ENCODE assay signal across 1 cellular context in the genomic region with DNA sequence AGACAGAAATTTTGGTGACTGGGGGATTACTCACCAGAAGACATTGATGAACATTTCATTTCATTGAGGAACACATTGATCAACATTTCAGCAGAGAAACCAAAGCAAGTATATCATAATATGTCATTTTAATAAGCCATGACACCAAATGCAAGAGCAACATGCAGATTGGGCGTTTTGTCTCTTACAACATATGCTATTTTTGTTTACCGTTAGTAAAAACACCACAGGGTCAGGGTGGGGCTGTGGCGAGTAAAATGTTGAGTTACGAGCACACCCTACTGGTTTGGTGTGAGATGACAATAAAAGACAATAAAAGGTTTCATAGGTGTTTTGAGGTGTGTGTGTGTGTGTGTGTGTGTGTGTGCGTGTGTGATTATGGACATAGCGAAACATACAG.
TF ChIP-seq lines count a peak whose summit lies in the region.

No MANE protein-coding gene starts in this region.

TF ChIP-seq in SK-N-SH, 30 proteins besides CTCF, POLR2A, EP300 and RAD21 (continued from another document):
- TF ChIP-seq, protein P1, sequence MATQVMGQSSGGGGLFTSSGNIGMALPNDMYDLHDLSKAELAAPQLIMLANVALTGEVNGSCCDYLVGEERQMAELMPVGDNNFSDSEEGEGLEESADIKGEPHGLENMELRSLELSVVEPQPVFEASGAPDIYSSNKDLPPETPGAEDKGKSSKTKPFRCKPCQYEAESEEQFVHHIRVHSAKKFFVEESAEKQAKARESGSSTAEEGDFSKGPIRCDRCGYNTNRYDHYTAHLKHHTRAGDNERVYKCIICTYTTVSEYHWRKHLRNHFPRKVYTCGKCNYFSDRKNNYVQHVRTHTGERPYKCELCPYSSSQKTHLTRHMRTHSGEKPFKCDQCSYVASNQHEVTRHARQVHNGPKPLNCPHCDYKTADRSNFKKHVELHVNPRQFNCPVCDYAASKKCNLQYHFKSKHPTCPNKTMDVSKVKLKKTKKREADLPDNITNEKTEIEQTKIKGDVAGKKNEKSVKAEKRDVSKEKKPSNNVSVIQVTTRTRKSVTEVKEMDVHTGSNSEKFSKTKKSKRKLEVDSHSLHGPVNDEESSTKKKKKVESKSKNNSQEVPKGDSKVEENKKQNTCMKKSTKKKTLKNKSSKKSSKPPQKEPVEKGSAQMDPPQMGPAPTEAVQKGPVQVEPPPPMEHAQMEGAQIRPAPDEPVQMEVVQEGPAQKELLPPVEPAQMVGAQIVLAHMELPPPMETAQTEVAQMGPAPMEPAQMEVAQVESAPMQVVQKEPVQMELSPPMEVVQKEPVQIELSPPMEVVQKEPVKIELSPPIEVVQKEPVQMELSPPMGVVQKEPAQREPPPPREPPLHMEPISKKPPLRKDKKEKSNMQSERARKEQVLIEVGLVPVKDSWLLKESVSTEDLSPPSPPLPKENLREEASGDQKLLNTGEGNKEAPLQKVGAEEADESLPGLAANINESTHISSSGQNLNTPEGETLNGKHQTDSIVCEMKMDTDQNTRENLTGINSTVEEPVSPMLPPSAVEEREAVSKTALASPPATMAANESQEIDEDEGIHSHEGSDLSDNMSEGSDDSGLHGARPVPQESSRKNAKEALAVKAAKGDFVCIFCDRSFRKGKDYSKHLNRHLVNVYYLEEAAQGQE (IDR thresholded peaks at IDR 0.05; ENCODE audit: low read depth, low read length), result no peak
- TF ChIP-seq NRF1 (IDR thresholded peaks at IDR 0.05; ENCODE audit: low read depth, low read length), result no peak
- TF ChIP-seq SIN3A (IDR thresholded peaks at IDR 0.05; ENCODE audit: borderline replicate concordance, low read depth, low read length), result no peak
- TF ChIP-seq TEAD4 (IDR thresholded peaks at IDR 0.05; ENCODE audit: borderline replicate concordance, insufficient read depth), result no peak
- no peak for TF ChIP-seq NFIC (IDR thresholded peaks at IDR 0.05; ENCODE audit: borderline replicate concordance)
- TF ChIP-seq MXI1 (IDR thresholded peaks at IDR 0.05; ENCODE audit: low read depth, low read length), result no peak
- TF ChIP-seq MEF2A (IDR thresholded peaks at IDR 0.05; ENCODE audit: borderline replicate concordance, low read depth), result no peak
- TF ChIP-seq TAF1 (IDR thresholded peaks at IDR 0.05; ENCODE audit: borderline replicate concordance, low read depth, low read length), result no peak
- peak; percentile 60 for TF ChIP-seq TCF12 (IDR thresholded peaks at IDR 0.05)
- TF ChIP-seq FOXM1 (IDR thresholded peaks at IDR 0.05; ENCODE audit: low read depth), result no peak
- TF ChIP-seq, protein P2, sequence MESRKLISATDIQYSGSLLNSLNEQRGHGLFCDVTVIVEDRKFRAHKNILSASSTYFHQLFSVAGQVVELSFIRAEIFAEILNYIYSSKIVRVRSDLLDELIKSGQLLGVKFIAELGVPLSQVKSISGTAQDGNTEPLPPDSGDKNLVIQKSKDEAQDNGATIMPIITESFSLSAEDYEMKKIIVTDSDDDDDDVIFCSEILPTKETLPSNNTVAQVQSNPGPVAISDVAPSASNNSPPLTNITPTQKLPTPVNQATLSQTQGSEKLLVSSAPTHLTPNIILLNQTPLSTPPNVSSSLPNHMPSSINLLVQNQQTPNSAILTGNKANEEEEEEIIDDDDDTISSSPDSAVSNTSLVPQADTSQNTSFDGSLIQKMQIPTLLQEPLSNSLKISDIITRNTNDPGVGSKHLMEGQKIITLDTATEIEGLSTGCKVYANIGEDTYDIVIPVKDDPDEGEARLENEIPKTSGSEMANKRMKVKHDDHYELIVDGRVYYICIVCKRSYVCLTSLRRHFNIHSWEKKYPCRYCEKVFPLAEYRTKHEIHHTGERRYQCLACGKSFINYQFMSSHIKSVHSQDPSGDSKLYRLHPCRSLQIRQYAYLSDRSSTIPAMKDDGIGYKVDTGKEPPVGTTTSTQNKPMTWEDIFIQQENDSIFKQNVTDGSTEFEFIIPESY (IDR thresholded peaks at IDR 0.05; ENCODE audit: borderline replicate concordance, low read depth), result no peak
- no peak for TF ChIP-seq YY1 (IDR thresholded peaks at IDR 0.05; ENCODE audit: low read depth)
- peak; percentile 47 for TF ChIP-seq JUND (IDR thresholded peaks at IDR 0.05)
- no peak for TF ChIP-seq EZH2phosphoT487 (IDR thresholded peaks at IDR 0.05; ENCODE audit: borderline replicate concordance, low read depth)
- TF ChIP-seq, protein P3, sequence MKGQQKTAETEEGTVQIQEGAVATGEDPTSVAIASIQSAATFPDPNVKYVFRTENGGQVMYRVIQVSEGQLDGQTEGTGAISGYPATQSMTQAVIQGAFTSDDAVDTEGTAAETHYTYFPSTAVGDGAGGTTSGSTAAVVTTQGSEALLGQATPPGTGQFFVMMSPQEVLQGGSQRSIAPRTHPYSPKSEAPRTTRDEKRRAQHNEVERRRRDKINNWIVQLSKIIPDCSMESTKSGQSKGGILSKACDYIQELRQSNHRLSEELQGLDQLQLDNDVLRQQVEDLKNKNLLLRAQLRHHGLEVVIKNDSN (IDR thresholded peaks at IDR 0.05; ENCODE audit: borderline replicate concordance, low read depth), result no peak
- TF ChIP-seq, protein P4, sequence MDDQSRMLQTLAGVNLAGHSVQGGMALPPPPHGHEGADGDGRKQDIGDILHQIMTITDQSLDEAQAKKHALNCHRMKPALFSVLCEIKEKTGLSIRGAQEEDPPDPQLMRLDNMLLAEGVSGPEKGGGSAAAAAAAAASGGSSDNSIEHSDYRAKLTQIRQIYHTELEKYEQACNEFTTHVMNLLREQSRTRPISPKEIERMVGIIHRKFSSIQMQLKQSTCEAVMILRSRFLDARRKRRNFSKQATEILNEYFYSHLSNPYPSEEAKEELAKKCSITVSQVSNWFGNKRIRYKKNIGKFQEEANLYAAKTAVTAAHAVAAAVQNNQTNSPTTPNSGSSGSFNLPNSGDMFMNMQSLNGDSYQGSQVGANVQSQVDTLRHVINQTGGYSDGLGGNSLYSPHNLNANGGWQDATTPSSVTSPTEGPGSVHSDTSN (IDR thresholded peaks at IDR 0.05), result peak; percentile 70
- TF ChIP-seq CHD2 (IDR thresholded peaks at IDR 0.05; ENCODE audit: low read length, partially characterized antibody), result no peak
- TF ChIP-seq POLR2AphosphoS5 (IDR thresholded peaks at IDR 0.05; ENCODE audit: low read depth, low read length), result no peak
- no peak for TF ChIP-seq ELF1 (IDR thresholded peaks at IDR 0.05)
- no peak for TF ChIP-seq RCOR1 (IDR thresholded peaks at IDR 0.05; ENCODE audit: low read length)
- TF ChIP-seq RXRA (IDR thresholded peaks at IDR 0.05; ENCODE audit: borderline replicate concordance, low read depth), result no peak
- no peak for TF ChIP-seq FOSL2 (IDR thresholded peaks at IDR 0.05; ENCODE audit: borderline replicate concordance, low read depth)
- no peak for TF ChIP-seq RFX5 (IDR thresholded peaks at IDR 0.05; ENCODE audit: low read length)
- no peak for TF ChIP-seq GATA2 (CRISPR knock-in tag; IDR thresholded peaks at IDR 0.05)
- TF ChIP-seq, protein P5, sequence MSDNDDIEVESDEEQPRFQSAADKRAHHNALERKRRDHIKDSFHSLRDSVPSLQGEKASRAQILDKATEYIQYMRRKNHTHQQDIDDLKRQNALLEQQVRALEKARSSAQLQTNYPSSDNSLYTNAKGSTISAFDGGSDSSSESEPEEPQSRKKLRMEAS (IDR thresholded peaks at IDR 0.05; ENCODE audit: low read depth), result no peak
- TF ChIP-seq, protein P6, sequence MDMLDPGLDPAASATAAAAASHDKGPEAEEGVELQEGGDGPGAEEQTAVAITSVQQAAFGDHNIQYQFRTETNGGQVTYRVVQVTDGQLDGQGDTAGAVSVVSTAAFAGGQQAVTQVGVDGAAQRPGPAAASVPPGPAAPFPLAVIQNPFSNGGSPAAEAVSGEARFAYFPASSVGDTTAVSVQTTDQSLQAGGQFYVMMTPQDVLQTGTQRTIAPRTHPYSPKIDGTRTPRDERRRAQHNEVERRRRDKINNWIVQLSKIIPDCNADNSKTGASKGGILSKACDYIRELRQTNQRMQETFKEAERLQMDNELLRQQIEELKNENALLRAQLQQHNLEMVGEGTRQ (IDR thresholded peaks at IDR 0.05; ENCODE audit: borderline replicate concordance, low read depth, low read length), result no peak
TF ChIP-seq in SK-N-SH: peak in this region for 4.
